ENCODE assay signal across 8 cellular contexts in the genomic region with DNA sequence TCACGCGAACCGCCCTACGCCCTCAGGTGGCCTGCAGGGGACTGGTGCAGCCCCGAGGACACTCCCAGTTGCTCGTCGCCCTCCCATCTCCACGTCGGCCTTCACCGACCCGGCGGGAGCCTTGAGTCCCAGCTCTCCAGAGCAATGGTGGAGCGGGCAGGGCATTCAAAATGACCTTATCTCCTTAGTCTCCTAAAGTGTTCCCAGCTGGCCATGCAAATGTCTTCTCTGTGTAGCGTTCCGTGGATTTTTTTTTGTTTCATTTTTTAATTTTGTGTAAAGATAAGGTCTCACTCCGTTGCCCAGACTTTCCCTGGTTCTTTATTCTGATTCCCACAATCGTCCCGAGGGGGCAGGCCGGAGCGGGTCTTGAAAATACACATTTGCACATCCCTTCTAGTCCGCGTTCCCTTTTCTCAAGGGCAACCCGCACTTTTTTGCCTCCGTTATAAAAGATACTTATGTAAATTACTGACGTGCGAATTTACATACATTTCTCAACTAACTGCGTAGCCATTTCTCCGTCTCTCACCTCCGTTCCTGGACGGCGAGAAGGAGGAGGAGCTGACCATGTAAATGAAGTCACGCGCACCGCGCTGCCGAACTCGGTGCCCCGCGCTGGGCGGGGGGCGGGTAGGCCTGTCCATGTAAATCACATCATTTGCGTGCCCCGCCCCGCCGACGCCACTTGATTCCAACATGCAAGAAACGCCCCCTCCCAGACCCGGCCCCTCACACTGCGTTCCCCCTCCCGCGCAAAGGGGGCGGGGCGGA. TPM values are rescaled to one million over a fixed set of nuclear protein-coding genes. Genes with fewer than 3 reads are reported as not detected.
DNase-seq lines count a peak whose midpoint lies in the region; ATAC-seq, FAIRE-seq and TF ChIP-seq lines count a peak whose summit lies in the region.

No MANE protein-coding gene starts in this region.

- peaks cover 28% of the 10 kb centered on the region for H3K4me1 Mint-ChIP-seq in nephron

- POLR2A ChIA-PET in RWPE1 (lab: Yijun Ruan, JAX; ENCODE audit: low non-redundant PET) = interaction anchor here (1.1 kb wide), 1 partner anchor 21 kb away, joined by 3 read pairs; the partner anchor contains the start of gene RAB4B

- H3K36me3 Mint-ChIP-seq in nephron (ENCODE audit: low read depth) = peaks cover 12% of the 10 kb centered on the region

- in situ Hi-C loops in G401 (cut with HindIII; ENCODE audit: low sequenced_read_pairs) = no loop called here

- H3K27me3 Mint-ChIP-seq in nephron (ENCODE audit: low read depth) = no peaks in the 10 kb centered on the region

- DNase-seq in G401 (ENCODE audit: low spot score) (peak; percentile 100), H54 (ENCODE audit: insufficient read length, low spot score) (peak; percentile 97), LoVo (ENCODE audit: low spot score) (peak; percentile 98), RWPE1 (ENCODE audit: low spot score) (peak; percentile 98), fibroblast of the aortic adventitia (ENCODE audit: low read depth) (peak; percentile 99)
- peak; percentile 100 for DNase-seq in activated T-helper 9 cell treated with anti-CD3 and anti-CD28 coated beads, Interleukin-2, amount 50 U/mL, for 16 hours (ENCODE audit: low read depth)
- peak; percentile 100 for DNase-seq in stimulated activated naive CD8-positive, alpha-beta T cell treated with anti-CD3 and anti-CD28 coated beads, Interleukin-15, Interleukin-2, amounts not matched to agents 100 U/mL and 50 U/mL, for 24 hours

- FAIRE-seq in H54 (lab: Jason Lieb, UNC) = peak; percentile 60

- peak overlapping the region; percentile 63 for H3K4me3 ChIP-seq in fibroblast of the aortic adventitia (ENCODE audit: low read depth, low read length)

- peak overlapping the region; percentile 91 to 98 (median 96) for H3K4me3 Mint-ChIP-seq in nephron

- TF ChIP-seq CTCF in RWPE1 (conservative IDR thresholded peaks at IDR 0.05; ENCODE audit: low read depth) = peak; percentile 60
- TF ChIP-seq CTCF in fibroblast of the aortic adventitia (IDR thresholded peaks at IDR 0.05; ENCODE audit: insufficient read depth, low read length) = peak; percentile 64
- peak; percentile 51 to 57 (median 53) for TF ChIP-seq CTCF in nephron (IDR thresholded peaks at IDR 0.05; ENCODE audit: unreplicated experiment in 3 of 3)

- TF ChIP-seq POLR2A in H54 (IDR thresholded peaks at IDR 0.05; ENCODE audit: low read depth, low read length) = no peak

- H3K27ac Mint-ChIP-seq in nephron = peak overlapping the region; percentile 99

- peak; percentile 84 for ATAC-seq in stimulated activated naive CD8-positive, alpha-beta T cell treated with anti-CD3 and anti-CD28 coated beads, Interleukin-15, Interleukin-2, amounts not matched to agents 100 U/mL and 50 U/mL, for 24 hours

- CTCF ChIA-PET in RWPE1 (lab: Yijun Ruan, JAX) = interaction anchor here (0.6 kb wide), 2 partner anchors 96 to 349 kb away, joined by 3 to 7 read pairs; no protein-coding TSS in a partner anchor

- no peaks in the 10 kb centered on the region for H3K9me3 Mint-ChIP-seq in nephron

- peak overlapping the region; percentile 88 for H3K27ac ChIP-seq in RWPE1

RNA-seq across cellular contexts. Expression of gene EGLN2, which starts 0.6 kb away (rescaled TPM):
- total RNA-seq in G401 (2014; rRNA removed; shearing (Covaris generic)) = 113 and 117 TPM in 2 replicates
- 60.6 and 64.2 TPM in 2 replicates for total RNA-seq in fibroblast of the aortic adventitia (ENCODE audit: low replicate concordance)

RNA-seq across cellular contexts. Expression of gene RAB4B, which starts 20.4 kb away (rescaled TPM):
- total RNA-seq in G401 (2014; rRNA removed; shearing (Covaris generic)) = 8.2 and 20.8 TPM in 2 replicates
- 9.0 and 10.1 TPM in 2 replicates for total RNA-seq in fibroblast of the aortic adventitia (ENCODE audit: low replicate concordance)

RNA-seq across cellular contexts. Expression of gene MIA, which starts 23.1 kb away (rescaled TPM):
- total RNA-seq in G401 (2014; rRNA removed; shearing (Covaris generic)) = 3.8 TPM in 1 of 2 replicates, not detected in the other
- not detected in 2 replicates for total RNA-seq in fibroblast of the aortic adventitia (ENCODE audit: low replicate concordance)

RNA-seq across cellular contexts. Expression of gene SNRPA, which starts 47.4 kb away (rescaled TPM):
- total RNA-seq in G401 (2014; rRNA removed; shearing (Covaris generic)) = 134 and 162 TPM in 2 replicates
- total RNA-seq in fibroblast of the aortic adventitia (ENCODE audit: low replicate concordance) = 19.1 and 29.8 TPM in 2 replicates

RNA-seq across cellular contexts. Expression of gene ACTMAP, which starts 48.1 kb away (rescaled TPM):
- total RNA-seq in G401 (2014; rRNA removed; shearing (Covaris generic)) = 3.3 and 6.8 TPM in 2 replicates
- 0.74 and 0.99 TPM in 2 replicates for total RNA-seq in fibroblast of the aortic adventitia (ENCODE audit: low replicate concordance)

Comparison
In these comparisons a context has a peak if more than half of its experiments do, and no peak if none do; other contexts are left out.
1. Peak in every context shown above with its lines: DNase-seq, ATAC-seq, H3K4me3 ChIP-seq and H3K27ac ChIP-seq.